Comparison of ENCODE assay signal across 8 cellular contexts in genomic region chr6:148559848-148560433, GRCh38.
A peak's percentile ranks its signal among the peaks of the same experiment; 100 is the strongest.
DNase-seq lines count a peak whose midpoint lies in the region; ATAC-seq and TF ChIP-seq lines count a peak whose summit lies in the region.

No MANE protein-coding gene starts in this region.

- H3K36me3 ChIP-seq in parathyroid adenoma (ENCODE audit: control insufficient read depth, insufficient read depth, low read length): no peaks in the 10 kb centered on the region

- H3K4me1 Mint-ChIP-seq in IgD-negative memory B cell (peaks cover 0 to 8% (median 7%) of the 10 kb centered on the region in 3 donors), type B pancreatic cell (ENCODE audit: unreplicated experiment) (peaks cover 3% of the 10 kb centered on the region)

- TF ChIP-seq CTCF in parathyroid adenoma (IDR thresholded peaks at IDR 0.05): peak; percentile 98
- TF ChIP-seq CTCF in type B pancreatic cell (conservative IDR thresholded peaks at IDR 0.05): peak; percentile 99

- H3K4me2 ChIP-seq in parathyroid adenoma (ENCODE audit: low read length): peak overlapping the region; percentile 77

- H3K4me1 ChIP-seq in parathyroid adenoma: no peaks in the 10 kb centered on the region

- H3K4me3 Mint-ChIP-seq in IgD-negative memory B cell: peak overlapping the region in 3 of 4 donors; percentile 8 to 78 (median 55)
- H3K4me3 Mint-ChIP-seq in type B pancreatic cell: peak overlapping the region; percentile 70

- ATAC-seq in GM21390 (IDR thresholded peaks at IDR 0.05; ENCODE audit: unreplicated experiment) (peak; percentile 82), Right ventricle myocardium inferior (peak; percentile 84)
- peak; percentile 70 to 80 for ATAC-seq in activated naive CD4-positive, alpha-beta T cell treated with anti-CD3 and anti-CD28 coated beads, Interleukin-2, amount 50 U/mL, for 72 hours

- H3K9me3 ChIP-seq in parathyroid adenoma (ENCODE audit: control insufficient read depth, low read length): no peaks in the 10 kb centered on the region

- H3K27me3 Mint-ChIP-seq in IgD-negative memory B cell (peaks cover 7% of the 10 kb centered on the region), type B pancreatic cell (peaks cover 11% of the 10 kb centered on the region)

- intact Hi-C loops in Right ventricle myocardium inferior (cut with DNase I): loop anchor here (5.0 kb wide), 1 partner anchor 387 kb away; no protein-coding TSS in a partner anchor

- no peaks in the 10 kb centered on the region for H3K27me3 ChIP-seq in parathyroid adenoma (ENCODE audit: control insufficient read depth, insufficient read depth, low read length)

- H3K27ac Mint-ChIP-seq in IgD-negative memory B cell (no peak overlapping the region), type B pancreatic cell (no peak overlapping the region)
- H3K27ac Mint-ChIP-seq in activated naive CD4-positive, alpha-beta T cell treated with anti-CD3 and anti-CD28 coated beads, Interleukin-2, amount 50 U/mL, for 72 hours: no peak overlapping the region

- peak; percentile 69 for DNase-seq in Caki2 (ENCODE audit: low read depth)
- DNase-seq in SK-N-DZ (ENCODE audit: low spot score): peak; percentile 34
- DNase-seq in activated naive CD4-positive, alpha-beta T cell treated with anti-CD3 and anti-CD28 coated beads, Interleukin-2, amount 50 U/mL, for 72 hours (ENCODE audit: low spot score in 2 of 2): peak in 1 of 2 donors; percentile 74
- peak; percentile 89 for DNase-seq in Right ventricle myocardium inferior (ENCODE audit: missing footprints)
- peak; percentile 89 for DNase-seq in type B pancreatic cell (ENCODE audit: extremely low spot score, unreplicated experiment)

- no peaks in the 10 kb centered on the region for H3K79me2 ChIP-seq in parathyroid adenoma

- peak overlapping the region; percentile 60 for H3K4me3 ChIP-seq in parathyroid adenoma (ENCODE audit: low read depth, low read length)

- H2AFZ ChIP-seq in parathyroid adenoma: peak overlapping the region; percentile 80

- no peak overlapping the region for H3K9ac ChIP-seq in parathyroid adenoma

- H3K9me3 Mint-ChIP-seq in IgD-negative memory B cell: no peaks in the 10 kb centered on the region
- peaks cover 0 to 8% of the 10 kb centered on the region in 2 donors for H3K9me3 Mint-ChIP-seq in activated naive CD4-positive, alpha-beta T cell treated with anti-CD3 and anti-CD28 coated beads, Interleukin-2, amount 50 U/mL, for 72 hours
- peaks cover 6% of the 10 kb centered on the region for H3K9me3 Mint-ChIP-seq in type B pancreatic cell

- peak overlapping the region; percentile 37 for H3K27ac ChIP-seq in parathyroid adenoma

- in situ Hi-C loops in Caki2 (cut with HindIII; ENCODE audit: low pct_unique_long_range_greater_than_20kb, low sequenced_read_pairs): no loop called here

- peaks cover 3% of the 10 kb centered on the region for H3K36me3 Mint-ChIP-seq in IgD-negative memory B cell
- no peaks in the 10 kb centered on the region for H3K36me3 Mint-ChIP-seq in activated naive CD4-positive, alpha-beta T cell treated with anti-CD3 and anti-CD28 coated beads, Interleukin-2, amount 50 U/mL, for 72 hours
- no peaks in the 10 kb centered on the region for H3K36me3 Mint-ChIP-seq in type B pancreatic cell
